In genomic region chr10:44198780-44199097, GRCh38 we compare ENCODE assay signal across 17 cellular contexts.
DNase-seq lines count a peak whose midpoint lies in the region; ATAC-seq and TF ChIP-seq lines count a peak whose summit lies in the region.
"Had no signal": no experiment of that assay in that cellular context is flagged by ENCODE, and none has a peak within 500 bp of the region (broad histone marks: within the 10 kb centered on the region; RNA-seq: fewer than 3 reads in every experiment).

No MANE protein-coding gene starts in this region.

- H3K4me1 ChIP-seq in esophagus muscularis mucosa (peaks cover 11 to 40% (median 27%) of the 10 kb centered on the region in 4 donors), gastrocnemius medialis (peaks cover 9 to 16% of the 10 kb centered on the region in 2 donors)

- TF ChIP-seq CTCF in esophagus muscularis mucosa (IDR thresholded peaks at IDR 0.05) (no peak), gastrocnemius medialis (IDR thresholded peaks at IDR 0.05 in 4 of 5, conservative IDR thresholded peaks at IDR 0.05 in 1 of 5) (no peak), GM20000 (IDR thresholded peaks at IDR 0.05; ENCODE audit: extremely low read depth, missing control alignments) (no peak)

- WGBS in esophagus muscularis mucosa: 85% methylated on average over 2 of the region's 4 CpGs

- ATAC-seq in HG02852 (IDR thresholded peaks at IDR 0.05; ENCODE audit: unreplicated experiment): peak; percentile 31
- peak; percentile 63 to 69 for ATAC-seq in gastrocnemius medialis
- no peak for ATAC-seq in GM21786 (IDR thresholded peaks at IDR 0.05; ENCODE audit: unreplicated experiment)

- H3K27me3 ChIP-seq in esophagus muscularis mucosa (no peaks in the 10 kb centered on the region), gastrocnemius medialis (no peaks in the 10 kb centered on the region)

- no peak overlapping the region for H3K4me3 ChIP-seq in esophagus muscularis mucosa
- no peak overlapping the region for H3K4me3 ChIP-seq in gastrocnemius medialis

- intact Hi-C loops in esophagus muscularis mucosa (cut with DNase I) (no loop called here), gastrocnemius medialis (cut with DNase I; ENCODE audit: low total_unique reads) (no loop called here)

- no peak for TF ChIP-seq EP300 in esophagus muscularis mucosa (IDR thresholded peaks at IDR 0.05)

- H3K36me3 ChIP-seq in esophagus muscularis mucosa: no peaks in the 10 kb centered on the region
- H3K36me3 ChIP-seq in gastrocnemius medialis: no peaks in the 10 kb centered on the region

- DNase-seq in esophagus muscularis mucosa (ENCODE audit: extremely low spot score) (peak; percentile 93), islet precursor cell (peak; percentile 29), gastrocnemius medialis (peak in 1 of 2 donors; percentile 41), NCI-H2227 (lab: John Stamatoyannopoulos, UW; ENCODE audit: unreplicated experiment) (no peak), GM20000 (ENCODE audit: low spot score) (no peak)
- no peak for DNase-seq in stimulated activated CD4-positive, alpha-beta T cell treated with anti-CD3 and anti-CD28 coated beads, Interleukin-1b, Interleukin-23, amount 100 ng/mL, for 48 hours
- DNase-seq: activated CD4-positive, alpha-beta T cell treated with anti-CD3 and anti-CD28 coated beads for 1 hour; activated naive CD8-positive, alpha-beta T cell treated with anti-CD3 and anti-CD28 coated beads, Interleukin-2, amount 10 ng/mL, durations not matched to agents 7 days and 5 days; HFFc6; kidney glomerular epithelial cell; MM.1S; NCI-H146; NCI-H2171 treated with DMSO at 0.1 percent for 48 hours; NCI-H69; substantia nigra had no signal

- in situ Hi-C loops in gastrocnemius medialis (cut with MboI; ENCODE audit: low sequenced_read_pairs in 4 of 4): no loop called here

- H3K27ac ChIP-seq in esophagus muscularis mucosa (replicated peaks in 1 of 4): peak overlapping the region; percentile 31 to 67 (median 44)
- peak overlapping the region; percentile 37 to 64 (median 54) for H3K27ac ChIP-seq in gastrocnemius medialis

- H3K9me3 ChIP-seq in esophagus muscularis mucosa (no peaks in the 10 kb centered on the region), gastrocnemius medialis (no peaks in the 10 kb centered on the region)

- TF ChIP-seq POLR2A in esophagus muscularis mucosa (IDR thresholded peaks at IDR 0.05; ENCODE audit: low read depth) (no peak), gastrocnemius medialis (IDR thresholded peaks at IDR 0.05) (no peak)

Comparison
In these comparisons a context has a peak if more than half of its experiments do, and no peak if none do; other contexts are left out.
1. DNase-seq: peak in esophagus muscularis mucosa (single experiment) and islet precursor cell (single experiment); none in stimulated activated CD4-positive, alpha-beta T cell treated with anti-CD3 and anti-CD28 coated beads, Interleukin-1b, Interleukin-23, amount 100 ng/mL, for 48 hours (single experiment), NCI-H2227 (single experiment) and GM20000 (single experiment).